In the genomic region with DNA sequence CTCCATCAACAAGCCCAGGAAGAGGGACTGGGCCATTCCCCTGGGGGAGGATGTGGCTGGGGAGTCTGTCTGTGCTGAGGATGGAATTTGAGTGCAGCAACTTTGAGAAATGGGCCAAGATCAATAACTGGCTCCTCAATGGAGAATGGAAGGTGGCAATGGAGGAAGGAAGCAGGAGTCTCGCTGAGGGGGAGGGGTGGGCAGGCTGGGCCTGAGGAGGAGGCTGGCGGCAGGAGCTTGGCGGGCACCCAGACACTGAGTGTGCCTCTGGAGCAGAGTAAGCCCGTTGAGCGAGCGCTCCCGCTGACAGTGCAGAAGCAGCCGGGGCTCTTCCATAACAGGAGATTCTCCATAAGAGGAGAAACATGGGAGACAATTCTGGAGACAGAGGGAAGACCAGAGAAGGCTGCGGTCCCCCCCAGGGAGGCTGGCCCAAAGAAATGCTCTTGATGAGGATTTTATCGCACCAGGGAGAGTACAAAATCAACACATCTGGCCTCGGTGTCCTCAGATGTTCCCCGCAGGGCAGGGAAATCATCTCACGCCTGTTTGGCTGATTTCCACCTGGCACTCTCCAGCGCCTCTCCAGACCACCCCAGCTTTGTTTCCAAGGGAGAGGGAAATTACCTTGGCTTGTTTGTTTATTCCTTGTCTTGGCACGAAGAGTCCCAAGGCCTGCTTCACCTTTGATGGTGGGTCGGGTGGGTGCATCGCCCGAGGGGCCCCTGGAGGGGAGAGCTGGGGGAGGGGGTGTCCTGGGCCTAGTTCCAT, we compare ENCODE assay signal across 2 cellular contexts.
TF ChIP-seq lines count a peak whose summit lies in the region.

No MANE protein-coding gene starts in this region.

TF ChIP-seq in HEK293, 187 proteins besides CTCF, POLR2A, EP300 and RAD21 (continued from another document and continues in another):
- TF ChIP-seq, protein P1, sequence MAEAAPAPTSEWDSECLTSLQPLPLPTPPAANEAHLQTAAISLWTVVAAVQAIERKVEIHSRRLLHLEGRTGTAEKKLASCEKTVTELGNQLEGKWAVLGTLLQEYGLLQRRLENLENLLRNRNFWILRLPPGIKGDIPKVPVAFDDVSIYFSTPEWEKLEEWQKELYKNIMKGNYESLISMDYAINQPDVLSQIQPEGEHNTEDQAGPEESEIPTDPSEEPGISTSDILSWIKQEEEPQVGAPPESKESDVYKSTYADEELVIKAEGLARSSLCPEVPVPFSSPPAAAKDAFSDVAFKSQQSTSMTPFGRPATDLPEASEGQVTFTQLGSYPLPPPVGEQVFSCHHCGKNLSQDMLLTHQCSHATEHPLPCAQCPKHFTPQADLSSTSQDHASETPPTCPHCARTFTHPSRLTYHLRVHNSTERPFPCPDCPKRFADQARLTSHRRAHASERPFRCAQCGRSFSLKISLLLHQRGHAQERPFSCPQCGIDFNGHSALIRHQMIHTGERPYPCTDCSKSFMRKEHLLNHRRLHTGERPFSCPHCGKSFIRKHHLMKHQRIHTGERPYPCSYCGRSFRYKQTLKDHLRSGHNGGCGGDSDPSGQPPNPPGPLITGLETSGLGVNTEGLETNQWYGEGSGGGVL (tag by site-specific recombination; IDR thresholded peaks at IDR 0.05) = peak; percentile 86
- TF ChIP-seq ZNF777 (tag by site-specific recombination; IDR thresholded peaks at IDR 0.05; ENCODE audit: borderline replicate concordance) (no peak), ZNF785 (tag by site-specific recombination; IDR thresholded peaks at IDR 0.05) (no peak), ZBTB20 (tag by site-specific recombination; IDR thresholded peaks at IDR 0.05) (peak; percentile 48; the same call in 1 of the 2 replicates), ZNF223 (tag by site-specific recombination; IDR thresholded peaks at IDR 0.05) (no peak), ZNF354C (tag by site-specific recombination; IDR thresholded peaks at IDR 0.05; ENCODE audit: borderline replicate concordance, low read depth) (no peak), ZSCAN23 (tag by site-specific recombination; IDR thresholded peaks at IDR 0.05) (no peak), ZNF621 (tag by site-specific recombination; IDR thresholded peaks at IDR 0.05) (no peak), ZNF140 (tag by site-specific recombination; IDR thresholded peaks at IDR 0.05) (no peak), ZNF335 (tag by site-specific recombination; conservative IDR thresholded peaks at IDR 0.05) (peak; percentile 76), ZNF600 (tag by site-specific recombination; IDR thresholded peaks at IDR 0.05) (peak; percentile 78), ZNF112 (tag by site-specific recombination; IDR thresholded peaks at IDR 0.05) (no peak), ZBTB1 (tag by site-specific recombination; IDR thresholded peaks at IDR 0.05) (no peak), ZNF211 (tag by site-specific recombination; IDR thresholded peaks at IDR 0.05; ENCODE audit: low read depth) (no peak), ZBTB17 (tag by site-specific recombination; IDR thresholded peaks at IDR 0.05) (peak; percentile 44), ZXDB (tag by site-specific recombination; IDR thresholded peaks at IDR 0.05) (peak; percentile 46; the same call in 1 of the 2 replicates), KLF1 (tag by site-specific recombination; IDR thresholded peaks at IDR 0.05) (no peak), KLF8 (tag by site-specific recombination; IDR thresholded peaks at IDR 0.05) (no peak), TCF7L2 (IDR thresholded peaks at IDR 0.05; ENCODE audit: borderline replicate concordance, low read depth, low read length) (no peak), MYNN (tag by site-specific recombination; IDR thresholded peaks at IDR 0.05; ENCODE audit: borderline replicate concordance) (no peak), ZNF530 (tag by site-specific recombination; IDR thresholded peaks at IDR 0.05; ENCODE audit: low read depth) (no peak), ZNF843 (tag by site-specific recombination; IDR thresholded peaks at IDR 0.05) (0 out of 2 replicates have a peak, but pooled peaks have one; percentile 47), ZNF174 (tag by site-specific recombination; IDR thresholded peaks at IDR 0.05) (no peak), ZNF248 (tag by site-specific recombination; IDR thresholded peaks at IDR 0.05) (no peak), ZNF629 (tag by site-specific recombination; IDR thresholded peaks at IDR 0.05) (no peak), ZNF266 (tag by site-specific recombination; IDR thresholded peaks at IDR 0.05; ENCODE audit: low read depth) (no peak), BCL11A (tag by site-specific recombination; IDR thresholded peaks at IDR 0.05; ENCODE audit: low read depth) (no peak), ZNF157 (tag by site-specific recombination; IDR thresholded peaks at IDR 0.05) (no peak), ZNF571 (tag by site-specific recombination; IDR thresholded peaks at IDR 0.05) (no peak)
- TF ChIP-seq, protein P2, sequence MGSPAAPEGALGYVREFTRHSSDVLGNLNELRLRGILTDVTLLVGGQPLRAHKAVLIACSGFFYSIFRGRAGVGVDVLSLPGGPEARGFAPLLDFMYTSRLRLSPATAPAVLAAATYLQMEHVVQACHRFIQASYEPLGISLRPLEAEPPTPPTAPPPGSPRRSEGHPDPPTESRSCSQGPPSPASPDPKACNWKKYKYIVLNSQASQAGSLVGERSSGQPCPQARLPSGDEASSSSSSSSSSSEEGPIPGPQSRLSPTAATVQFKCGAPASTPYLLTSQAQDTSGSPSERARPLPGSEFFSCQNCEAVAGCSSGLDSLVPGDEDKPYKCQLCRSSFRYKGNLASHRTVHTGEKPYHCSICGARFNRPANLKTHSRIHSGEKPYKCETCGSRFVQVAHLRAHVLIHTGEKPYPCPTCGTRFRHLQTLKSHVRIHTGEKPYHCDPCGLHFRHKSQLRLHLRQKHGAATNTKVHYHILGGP (tag by site-specific recombination; IDR thresholded peaks at IDR 0.05) = no peak
- TF ChIP-seq, protein P3, sequence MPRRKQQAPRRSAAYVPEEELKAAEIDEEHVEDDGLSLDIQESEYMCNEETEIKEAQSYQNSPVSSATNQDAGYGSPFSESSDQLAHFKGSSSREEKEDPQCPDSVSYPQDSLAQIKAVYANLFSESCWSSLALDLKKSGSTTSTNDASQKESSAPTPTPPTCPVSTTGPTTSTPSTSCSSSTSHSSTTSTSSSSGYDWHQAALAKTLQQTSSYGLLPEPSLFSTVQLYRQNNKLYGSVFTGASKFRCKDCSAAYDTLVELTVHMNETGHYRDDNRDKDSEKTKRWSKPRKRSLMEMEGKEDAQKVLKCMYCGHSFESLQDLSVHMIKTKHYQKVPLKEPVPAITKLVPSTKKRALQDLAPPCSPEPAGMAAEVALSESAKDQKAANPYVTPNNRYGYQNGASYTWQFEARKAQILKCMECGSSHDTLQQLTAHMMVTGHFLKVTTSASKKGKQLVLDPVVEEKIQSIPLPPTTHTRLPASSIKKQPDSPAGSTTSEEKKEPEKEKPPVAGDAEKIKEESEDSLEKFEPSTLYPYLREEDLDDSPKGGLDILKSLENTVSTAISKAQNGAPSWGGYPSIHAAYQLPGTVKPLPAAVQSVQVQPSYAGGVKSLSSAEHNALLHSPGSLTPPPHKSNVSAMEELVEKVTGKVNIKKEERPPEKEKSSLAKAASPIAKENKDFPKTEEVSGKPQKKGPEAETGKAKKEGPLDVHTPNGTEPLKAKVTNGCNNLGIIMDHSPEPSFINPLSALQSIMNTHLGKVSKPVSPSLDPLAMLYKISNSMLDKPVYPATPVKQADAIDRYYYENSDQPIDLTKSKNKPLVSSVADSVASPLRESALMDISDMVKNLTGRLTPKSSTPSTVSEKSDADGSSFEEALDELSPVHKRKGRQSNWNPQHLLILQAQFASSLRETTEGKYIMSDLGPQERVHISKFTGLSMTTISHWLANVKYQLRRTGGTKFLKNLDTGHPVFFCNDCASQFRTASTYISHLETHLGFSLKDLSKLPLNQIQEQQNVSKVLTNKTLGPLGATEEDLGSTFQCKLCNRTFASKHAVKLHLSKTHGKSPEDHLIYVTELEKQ (tag by site-specific recombination; IDR thresholded peaks at IDR 0.05; ENCODE audit: borderline replicate concordance) = no peak

TF ChIP-seq in SK-N-SH, 30 proteins besides CTCF, POLR2A, EP300 and RAD21 (continued from another document):
- no peak for TF ChIP-seq IRF3 (IDR thresholded peaks at IDR 0.05; ENCODE audit: low read depth, low read length)
